19 cellular contexts compared by ENCODE assay signal in genomic region chr7:133563196-133563707, GRCh38.
"Had no signal": no experiment of that assay in that cellular context is flagged by ENCODE, and none has a peak within 500 bp of the region (broad histone marks: within the 10 kb centered on the region; RNA-seq: fewer than 3 reads in every experiment).

No MANE protein-coding gene starts in this region.

- H3K4me1 Mint-ChIP-seq: activated naive CD8-positive, alpha-beta T cell treated with anti-CD3 and anti-CD28 coated beads, Interleukin-2, amount 10 ng/mL, durations not matched to agents 7 days and 5 days; activated T-helper 17 cell treated with anti-CD3 and anti-CD28 coated beads, Interleukin-2, amount 50 U/mL, for 72 hours; neural progenitor cell had no signal

- H3K9me3 Mint-ChIP-seq: activated T-helper 17 cell treated with anti-CD3 and anti-CD28 coated beads, Interleukin-2, amount 50 U/mL, for 72 hours; neural progenitor cell had no signal

- H3K27ac ChIP-seq: body of pancreas, neural progenitor cell, prostate gland, stomach had no signal

- H3K36me3 ChIP-seq: neural progenitor cell, prostate gland, stomach had no signal

- H3K4me3 ChIP-seq: body of pancreas, dorsolateral prefrontal cortex, neural progenitor cell, prostate gland, smooth muscle cell, stomach had no signal

- H3K4me3 Mint-ChIP-seq: activated CD4-positive, alpha-beta T cell treated with anti-CD3 and anti-CD28 coated beads, Interleukin-2, amount 10 ng/mL, durations not matched to agents 24 days and 14 days; activated CD8-positive, alpha-beta T cell treated with anti-CD3 and anti-CD28 coated beads for 36 hours; activated naive CD8-positive, alpha-beta T cell treated with anti-CD3 and anti-CD28 coated beads, Interleukin-2, amount 10 ng/mL, durations not matched to agents 7 days and 5 days; activated T-helper 17 cell treated with anti-CD3 and anti-CD28 coated beads, Interleukin-2, amount 50 U/mL, for 72 hours; naive B cell; neural progenitor cell had no signal

- ATAC-seq: activated CD8-positive, alpha-beta T cell treated with anti-CD3 and anti-CD28 coated beads for 36 hours; activated T-helper 17 cell treated with anti-CD3 and anti-CD28 coated beads, Interleukin-2, amount 50 U/mL, for 72 hours; body of pancreas; left ventricle myocardium superior; right cardiac atrium had no signal

- DNase-seq: activated CD4-positive, alpha-beta T cell treated with anti-CD3 and anti-CD28 coated beads, Interleukin-2, amount 10 ng/mL, durations not matched to agents 24 days and 14 days; activated CD8-positive, alpha-beta T cell treated with anti-CD3 and anti-CD28 coated beads for 36 hours; activated naive CD4-positive, alpha-beta T cell treated with Interleukin-2 at 50 U/mL for 16 hours; activated naive CD8-positive, alpha-beta T cell treated with anti-CD3 and anti-CD28 coated beads, Interleukin-2, amount 10 ng/mL, durations not matched to agents 7 days and 5 days; activated T-cell treated with anti-CD3 and anti-CD28 coated beads, Interleukin-2, amount 50 U/mL, for 1 hour; amygdala; body of pancreas; dorsolateral prefrontal cortex; kidney glomerular epithelial cell; left ventricle myocardium superior; naive B cell; right cardiac atrium; stimulated activated CD4-positive, alpha-beta T cell treated with anti-CD3 and anti-CD28 coated beads, Interleukin-4, amount 100 ng/mL, for 1 hour; stomach; trophoblast cell had no signal

- H3K36me3 Mint-ChIP-seq: neural progenitor cell had no signal

- H3K27me3 ChIP-seq: body of pancreas, dorsolateral prefrontal cortex, neural progenitor cell, stomach had no signal

- H2AFZ ChIP-seq: neural progenitor cell had no signal

- H3K27me3 Mint-ChIP-seq: activated CD4-positive, alpha-beta T cell treated with anti-CD3 and anti-CD28 coated beads, Interleukin-2, amount 10 ng/mL, durations not matched to agents 24 days and 14 days; activated CD8-positive, alpha-beta T cell treated with anti-CD3 and anti-CD28 coated beads for 36 hours; activated naive CD8-positive, alpha-beta T cell treated with anti-CD3 and anti-CD28 coated beads, Interleukin-2, amount 10 ng/mL, durations not matched to agents 7 days and 5 days; activated T-helper 17 cell treated with anti-CD3 and anti-CD28 coated beads, Interleukin-2, amount 50 U/mL, for 72 hours; naive B cell had no signal

- H3K4me2 ChIP-seq: neural progenitor cell, smooth muscle cell had no signal

- H3K27ac Mint-ChIP-seq: activated CD4-positive, alpha-beta T cell treated with anti-CD3 and anti-CD28 coated beads, Interleukin-2, amount 10 ng/mL, durations not matched to agents 24 days and 14 days; activated CD8-positive, alpha-beta T cell treated with anti-CD3 and anti-CD28 coated beads for 36 hours; activated naive CD8-positive, alpha-beta T cell treated with anti-CD3 and anti-CD28 coated beads, Interleukin-2, amount 10 ng/mL, durations not matched to agents 7 days and 5 days; activated T-helper 17 cell treated with anti-CD3 and anti-CD28 coated beads, Interleukin-2, amount 50 U/mL, for 72 hours; neural progenitor cell had no signal

- H3K4me1 ChIP-seq: body of pancreas, neural progenitor cell, prostate gland, stomach had no signal
